In genomic region chr17:38510424-38511125, GRCh38 we compare ENCODE assay signal across 9 cellular contexts.
A peak's percentile ranks its signal among the peaks of the same experiment; 100 is the strongest.
DNase-seq lines count a peak whose midpoint lies in the region; ATAC-seq and TF ChIP-seq lines count a peak whose summit lies in the region.
"Had no signal": no experiment of that assay in that cellular context is flagged by ENCODE, and none has a peak within 500 bp of the region (broad histone marks: within the 10 kb centered on the region; RNA-seq: fewer than 3 reads in every experiment).

No MANE protein-coding gene starts in this region.

- H3K4me1 ChIP-seq in left lung = peaks cover 0 to 12% of the 10 kb centered on the region in 2 donors

- DNase-seq in Right ventricle myocardium inferior (ENCODE audit: missing footprints) = no peak
- DNase-seq in cardiac septum (ENCODE audit: low spot score) = no peak
- peak in 1 of 2 donors; percentile 65 for DNase-seq in left lung
- DNase-seq in NCI-H2227 treated with DMSO at 0.1 percent for 48 hours (lab: John Stamatoyannopoulos, UW) = no peak
- no peak for DNase-seq in COR-L47 (lab: John Stamatoyannopoulos, UW)
- DNase-seq: DMS79 treated with DMSO at 0.1 percent for 48 hours had no signal

- intact Hi-C loops in Right ventricle myocardium inferior (cut with DNase I) (loop anchor here (5.0 kb wide), 1 partner anchor 157 kb away; no protein-coding TSS in a partner anchor), cardiac septum (cut with DNase I) (no loop called here), left lung (cut with DNase I) (no loop called here)

- peaks cover 0 to 22% of the 10 kb centered on the region in 2 donors for H3K36me3 ChIP-seq in left lung

- no peak overlapping the region for H3K27ac ChIP-seq in left lung

- peaks cover 0 to 36% of the 10 kb centered on the region in 2 donors for H3K27me3 ChIP-seq in left lung

- H3K4me3 ChIP-seq in left lung = no peak overlapping the region

- ATAC-seq in Right ventricle myocardium inferior (peak; percentile 59), left lung (peak; percentile 20), GM18498 (IDR thresholded peaks at IDR 0.05; ENCODE audit: unreplicated experiment) (no peak), GM18870 (IDR thresholded peaks at IDR 0.05; ENCODE audit: unreplicated experiment) (no peak)

- peak overlapping the region in 2 of 5 experiments; percentile 52 to 82 for H3K27ac Mint-ChIP-seq in brain

- H3K9me3 ChIP-seq in left lung = no peaks in the 10 kb centered on the region

- H3K27me3 Mint-ChIP-seq in brain = peaks cover 43% of the 10 kb centered on the region

- TF ChIP-seq CTCF in brain (conservative IDR thresholded peaks at IDR 0.05) (peak in 1 of 2 experiments; percentile 12), left lung (IDR thresholded peaks at IDR 0.05) (no peak)

- peaks cover 0 to 4% (median 0%) of the 10 kb centered on the region in 5 experiments for H3K9me3 Mint-ChIP-seq in brain

- H3K36me3 Mint-ChIP-seq in brain = peaks cover 20% of the 10 kb centered on the region

- H3K4me3 Mint-ChIP-seq in brain = peak overlapping the region; percentile 46 to 78 (median 77)

- H3K4me1 Mint-ChIP-seq in brain = peaks cover 30% of the 10 kb centered on the region

Comparison
In these comparisons a context has a peak if more than half of its experiments do, and no peak if none do; other contexts are left out.
1. ATAC-seq: peak in Right ventricle myocardium inferior (single experiment) and left lung (single experiment); none in GM18498 (single experiment) and GM18870 (single experiment).